ENCODE assay signal across 23 cellular contexts in the genomic region with DNA sequence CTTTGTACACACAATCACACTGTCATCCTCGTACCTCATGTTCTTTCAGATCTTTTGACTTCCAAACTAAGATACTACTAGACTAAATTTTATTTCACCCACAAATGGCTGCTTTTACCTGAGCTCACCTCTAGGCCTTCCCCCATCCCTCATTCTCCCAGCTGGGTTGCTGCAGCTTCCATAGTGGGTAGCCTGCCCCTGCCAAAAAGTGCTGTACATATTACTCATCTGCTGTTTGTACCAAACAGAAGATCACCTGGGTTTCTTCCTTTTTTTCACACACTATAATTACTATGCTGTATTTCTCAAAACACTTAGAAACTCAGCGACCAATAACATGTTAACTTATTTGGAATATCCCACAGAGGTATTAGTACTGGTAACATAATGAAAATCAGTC.
"Had no signal": no experiment of that assay in that cellular context is flagged by ENCODE, and none has a peak within 500 bp of the region (broad histone marks: within the 10 kb centered on the region; RNA-seq: fewer than 3 reads in every experiment).

No MANE protein-coding gene starts in this region.

- H3K4me3 Mint-ChIP-seq: natural killer cell; stimulated activated memory B cell treated with anti-CD40 and anti-IgM and Interleukin-4, amounts not matched to agents 10 μg/mL and 1 μg/mL and 100 μg/mL, for 72 hours; type B pancreatic cell had no signal

- DNase-seq: colonic mucosa; dermis blood vessel endothelial cell; effector memory CD4-positive, alpha-beta T cell; gastrocnemius medialis; head of caudate nucleus; left cardiac atrium; left lung; natural killer cell; occipital lobe; ovary; posterior cingulate gyrus; psoas muscle; right cardiac atrium; sigmoid colon; stimulated activated CD4-positive, alpha-beta T cell treated with anti-CD3 and anti-CD28 coated beads, Interleukin-2, amount 100 ng/mL, for 24 hours; stimulated activated CD4-positive, alpha-beta T cell treated with anti-CD3 and anti-CD28 coated beads, Interleukin-4, amount 100 ng/mL, for 24 hours; stimulated activated naive CD8-positive, alpha-beta T cell treated with anti-CD3 and anti-CD28 coated beads, Interleukin-15, Interleukin-2, amounts not matched to agents 100 U/mL and 50 U/mL, for 24 hours; substantia nigra; testis; tibial artery had no signal

- H3K9me3 ChIP-seq: colonic mucosa, gastrocnemius medialis, ovary, psoas muscle, testis, tibial artery had no signal

- ATAC-seq: gastrocnemius medialis; left cardiac atrium; left lung; natural killer cell; psoas muscle; right cardiac atrium; stimulated activated memory B cell treated with anti-CD40 and anti-IgM and Interleukin-4, amounts not matched to agents 10 μg/mL and 1 μg/mL and 100 μg/mL, for 72 hours; stimulated activated naive CD8-positive, alpha-beta T cell treated with anti-CD3 and anti-CD28 coated beads, Interleukin-15, Interleukin-2, amounts not matched to agents 100 U/mL and 50 U/mL, for 24 hours had no signal

- H3K27ac ChIP-seq: colonic mucosa, gastrocnemius medialis, hepatocyte, left lung, ovary, psoas muscle, sigmoid colon, testis, tibial artery had no signal

- H3K79me2 ChIP-seq: hepatocyte had no signal

- H3K27me3 Mint-ChIP-seq: stimulated activated memory B cell treated with anti-CD40 and anti-IgM and Interleukin-4, amounts not matched to agents 10 μg/mL and 1 μg/mL and 100 μg/mL, for 72 hours had no signal

- H3K27ac Mint-ChIP-seq: natural killer cell; stimulated activated memory B cell treated with anti-CD40 and anti-IgM and Interleukin-4, amounts not matched to agents 10 μg/mL and 1 μg/mL and 100 μg/mL, for 72 hours; type B pancreatic cell had no signal

- H3K9me3 Mint-ChIP-seq: natural killer cell; stimulated activated memory B cell treated with anti-CD40 and anti-IgM and Interleukin-4, amounts not matched to agents 10 μg/mL and 1 μg/mL and 100 μg/mL, for 72 hours; type B pancreatic cell had no signal

- H3K36me3 Mint-ChIP-seq: natural killer cell; stimulated activated memory B cell treated with anti-CD40 and anti-IgM and Interleukin-4, amounts not matched to agents 10 μg/mL and 1 μg/mL and 100 μg/mL, for 72 hours; type B pancreatic cell had no signal

- H3K36me3 ChIP-seq: colonic mucosa, gastrocnemius medialis, left lung, ovary, sigmoid colon, tibial artery had no signal

- H3K4me1 ChIP-seq: colonic mucosa, left lung, psoas muscle, sigmoid colon, testis, tibial artery had no signal

- H2AFZ ChIP-seq: hepatocyte had no signal

- H3K4me2 ChIP-seq: hepatocyte had no signal

- H3K4me1 Mint-ChIP-seq: natural killer cell had no signal

- H3K4me3 ChIP-seq: colonic mucosa, gastrocnemius medialis, hepatocyte, left lung, ovary, psoas muscle, sigmoid colon, testis, tibial artery had no signal

- H3K27me3 ChIP-seq: colonic mucosa, gastrocnemius medialis, hepatocyte, left lung, ovary, sigmoid colon, testis, tibial artery had no signal
